ENCODE assay signal across 25 cellular contexts in the genomic region with DNA sequence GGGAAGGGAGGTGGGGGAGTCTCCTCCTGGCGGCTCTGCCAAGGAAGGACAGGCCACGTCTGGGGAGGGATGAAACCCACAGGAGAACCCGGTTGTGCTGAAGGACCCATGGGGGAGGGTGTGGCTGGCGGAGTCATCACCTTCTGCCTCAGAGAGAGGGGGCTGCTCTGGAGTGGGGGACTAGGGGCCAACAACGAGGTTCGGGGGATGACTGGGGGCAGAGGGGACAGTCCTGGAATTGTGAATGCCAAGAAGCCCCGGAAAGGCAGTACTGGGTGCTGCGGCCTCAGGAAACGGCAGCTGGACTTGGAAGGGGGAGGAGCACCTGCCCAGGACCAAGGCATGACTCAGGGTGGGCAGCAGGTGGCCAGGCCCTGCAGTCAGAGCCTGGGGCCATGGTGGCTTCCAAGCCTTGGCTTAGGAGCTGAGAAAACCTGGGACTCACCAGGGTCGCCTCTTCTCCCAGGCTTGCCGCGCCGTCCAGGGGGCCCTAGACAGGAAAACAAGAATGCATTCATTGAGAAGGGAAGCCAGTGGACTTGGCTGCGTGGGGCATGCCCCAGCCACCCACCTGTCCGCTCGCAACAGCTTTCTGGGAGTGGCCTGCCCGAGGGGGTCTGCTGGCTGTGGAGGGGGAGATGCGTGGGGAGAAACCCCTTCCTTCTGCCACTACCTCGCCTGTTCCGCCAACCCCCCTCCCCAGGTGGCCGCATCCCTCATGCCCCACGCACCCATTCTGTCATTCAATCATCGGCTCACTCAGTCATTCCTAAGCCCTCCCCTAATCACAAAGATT.
DNase-seq lines count a peak whose midpoint lies in the region; ATAC-seq and TF ChIP-seq lines count a peak whose summit lies in the region.
"Had no signal": no experiment of that assay in that cellular context is flagged by ENCODE, and none has a peak within 500 bp of the region (broad histone marks: within the 10 kb centered on the region; RNA-seq: fewer than 3 reads in every experiment).

No MANE protein-coding gene starts in this region.

- no peaks in the 10 kb centered on the region; the same call in 1 of the 2 replicates for H3K27me3 Mint-ChIP-seq in H9 (ENCODE audit: low read depth)

- no peak overlapping the region for H3K18ac ChIP-seq in H9 (ENCODE audit: insufficient read length, low read depth, low read length)

- H3K9me3 ChIP-seq in BLaER1 treated with 17β-estradiol and CSF1 and Interleukin-3, amounts not matched to agents 10 nM and 100 nM (replicated peaks in 1 of 11) = peaks cover 0 to 1% (median 0%) of the 10 kb centered on the region in 11 experiments; a peak in 3 of 22 replicates
- H3K9me3 ChIP-seq in H9 (ENCODE audit: control insufficient read depth, low read depth, low read length) (no peaks in the 10 kb centered on the region), right lobe of liver (no peaks in the 10 kb centered on the region), sigmoid colon (no peaks in the 10 kb centered on the region), gastroesophageal sphincter (no peaks in the 10 kb centered on the region)
- H3K9me3 ChIP-seq: body of pancreas, MG63, mucosa of descending colon, neutrophil, prostate gland, SK-N-SH, transverse colon had no signal

- no peak overlapping the region for H2AFZ ChIP-seq in H9 (ENCODE audit: low read length)

- ATAC-seq in right lobe of liver (no peak), gastroesophageal sphincter (no peak)
- ATAC-seq: body of pancreas, mucosa of descending colon had no signal

- no peak overlapping the region for H2BK5ac ChIP-seq in H9 (ENCODE audit: insufficient read length, low read length)

- H3K4ac ChIP-seq in H9 (ENCODE audit: low read depth, low read length) = no peak overlapping the region

- H3K4me1 Mint-ChIP-seq in H9 = peaks cover 11 to 22% of the 10 kb centered on the region in 2 experiments

- no peak overlapping the region for H2BK20ac ChIP-seq in H9 (ENCODE audit: low read depth, low read length, poor library complexity, severe bottlenecking)

- H2BK12ac ChIP-seq in H9 (ENCODE audit: insufficient read length, low read depth, low read length) = no peak overlapping the region

- no peak overlapping the region for H4K91ac ChIP-seq in H9 (ENCODE audit: insufficient read length, low read depth, low read length)

- no peaks in the 10 kb centered on the region for H3K36me3 ChIP-seq in BLaER1 treated with 17β-estradiol and CSF1 and Interleukin-3, amounts not matched to agents 10 nM and 100 nM
- H3K36me3 ChIP-seq in right lobe of liver (no peaks in the 10 kb centered on the region), sigmoid colon (no peaks in the 10 kb centered on the region), gastroesophageal sphincter (no peaks in the 10 kb centered on the region)
- H3K36me3 ChIP-seq: neutrophil, prostate gland, transverse colon had no signal

- H3T11ph ChIP-seq in H9 (ENCODE audit: low read length) = no peak overlapping the region

- no peak for DNase-seq in H9
- DNase-seq in right lobe of liver = peak in 2 of 3 donors; percentile 30 to 37
- DNase-seq in sigmoid colon = peak; percentile 58
- DNase-seq in AG08396 (ENCODE audit: low spot score) = no peak
- no peak for DNase-seq in GDM1 (lab: John Stamatoyannopoulos, UW)
- DNase-seq: activated CD4-positive, alpha-beta T cell treated with anti-CD3 and anti-CD28 coated beads for 4 hours; activated T-cell treated with anti-CD3 and anti-CD28 coated beads, Interleukin-2, amount 50 U/mL, for 24 hours; cerebellar nuclear complex; KBM-7; MG63; mucosa of descending colon; NCI-H1105 treated with DMSO at 0.1 percent for 48 hours; NCI-H2029 treated with DMSO at 0.1 percent for 48 hours; NCI-H2227 treated with DMSO at 0.1 percent for 48 hours; NCI-H69; SK-N-SH; T-helper 2 cell; transverse colon had no signal

- no peak overlapping the region for H4K8ac ChIP-seq in H9 (replicated peaks; ENCODE audit: insufficient read length, low read depth, low read length)

- no peak for TF ChIP-seq POLR2A in right lobe of liver (IDR thresholded peaks at IDR 0.05)
- no peak for TF ChIP-seq POLR2A in sigmoid colon (IDR thresholded peaks at IDR 0.05)
- no peak for TF ChIP-seq POLR2A in gastroesophageal sphincter (IDR thresholded peaks at IDR 0.05)

- H3K27ac ChIP-seq in BLaER1 treated with 17β-estradiol and CSF1 and Interleukin-3, amounts not matched to agents 10 nM and 100 nM = no peak overlapping the region
- no peak overlapping the region for H3K27ac ChIP-seq in H9 (ENCODE audit: insufficient read length, low read depth, low read length)
- H3K27ac ChIP-seq in right lobe of liver = no peak overlapping the region
- no peak overlapping the region for H3K27ac ChIP-seq in sigmoid colon
- H3K27ac ChIP-seq in gastroesophageal sphincter = no peak overlapping the region
- H3K27ac ChIP-seq: body of pancreas, neutrophil, prostate gland, skin epidermis, transverse colon had no signal

- intact Hi-C loops in right lobe of liver (cut with DNase I) (no loop called here), sigmoid colon (cut with DNase I) (no loop called here)

- H3K9ac ChIP-seq in BLaER1 treated with 17β-estradiol and CSF1 and Interleukin-3, amounts not matched to agents 10 nM and 100 nM = no peak overlapping the region
- no peak overlapping the region for H3K9ac ChIP-seq in H9 (ENCODE audit: extremely low read depth, insufficient read length, low read length)
- H3K9ac ChIP-seq: SK-N-SH had no signal

- no peak for TF ChIP-seq EP300 in sigmoid colon (IDR thresholded peaks at IDR 0.05)
- TF ChIP-seq EP300 in gastroesophageal sphincter (IDR thresholded peaks at IDR 0.05) = no peak

- no peak overlapping the region for H3K14ac ChIP-seq in H9 (ENCODE audit: insufficient read depth, low read length)

- no peak overlapping the region for H3K4me3 ChIP-seq in BLaER1 treated with 17β-estradiol and CSF1 and Interleukin-3, amounts not matched to agents 10 nM and 100 nM
- H3K4me3 ChIP-seq in right lobe of liver (no peak overlapping the region), sigmoid colon (no peak overlapping the region), gastroesophageal sphincter (no peak overlapping the region)
- H3K4me3 ChIP-seq: body of pancreas, lung, MG63, mucosa of descending colon, prostate gland, skin epidermis, transverse colon had no signal

- H3K4me1 ChIP-seq in BLaER1 treated with 17β-estradiol and CSF1 and Interleukin-3, amounts not matched to agents 10 nM and 100 nM = peaks cover 7 to 39% (median 30%) of the 10 kb centered on the region in 10 experiments; a peak in 16 of 20 replicates
- H3K4me1 ChIP-seq in H9 (ENCODE audit: insufficient read depth, low read length) (no peaks in the 10 kb centered on the region), right lobe of liver (no peaks in the 10 kb centered on the region), sigmoid colon (peaks cover 0 to 12% (median 10%) of the 10 kb centered on the region in 4 donors), gastroesophageal sphincter (no peaks in the 10 kb centered on the region)
- H3K4me1 ChIP-seq: body of pancreas, prostate gland, transverse colon had no signal

- H3K4me2 ChIP-seq in BLaER1 treated with 17β-estradiol and CSF1 and Interleukin-3, amounts not matched to agents 10 nM and 100 nM = peak overlapping the region in 10 of 11 experiments; percentile 15 to 76 (median 58); a peak in 18 of 22 replicates
- H3K4me2 ChIP-seq in H9 (ENCODE audit: insufficient read depth, insufficient read length, low read length) = no peak overlapping the region
- H3K4me2 ChIP-seq: SK-N-SH had no signal

- H3K23ac ChIP-seq in H9 (ENCODE audit: insufficient read length, low read depth, low read length) = no peak overlapping the region

- WGBS in H9 (ENCODE audit: extremely low coverage, insufficient read length, low lambda C conversion rate) = no CpG with 5 or more reads among the region's 23 CpGs
- no CpG with 5 or more reads among the region's 23 CpGs for WGBS in right lobe of liver (ENCODE audit: insufficient coverage, low coverage, low lambda C conversion rate, missing lambda C conversion rate)
- 79 to 82% methylated on average over 23 of the region's 23 CpGs for WGBS in sigmoid colon, 2 donors
- WGBS in gastroesophageal sphincter (ENCODE audit: low coverage in 1 of 2), 2 donors = 69 to 83% methylated on average over 6 to 12 of the region's 23 CpGs

- H3K27ac Mint-ChIP-seq in H9 = no peak overlapping the region; a peak in 1 of 7 replicates
- H3K27ac Mint-ChIP-seq: activated T-cell treated with anti-CD3 and anti-CD28 coated beads, Interleukin-2, amount 50 U/mL, for 24 hours had no signal

- no peak overlapping the region for H2AK5ac ChIP-seq in H9 (ENCODE audit: insufficient read length, low read length)

- H2BK15ac ChIP-seq in H9 (ENCODE audit: low read depth, low read length) = no peak overlapping the region

- H4K20me1 ChIP-seq in BLaER1 treated with 17β-estradiol and CSF1 and Interleukin-3, amounts not matched to agents 10 nM and 100 nM = no peaks in the 10 kb centered on the region
- H4K20me1 ChIP-seq in H9 (ENCODE audit: control insufficient read depth, insufficient read depth, insufficient read length) = no peaks in the 10 kb centered on the region

- no peaks in the 10 kb centered on the region for H3K9me3 Mint-ChIP-seq in H9
- H3K9me3 Mint-ChIP-seq: activated T-cell treated with anti-CD3 and anti-CD28 coated beads, Interleukin-2, amount 50 U/mL, for 24 hours had no signal

- H3K23me2 ChIP-seq in H9 (ENCODE audit: insufficient read length, low read depth, low read length, poor library complexity, severe bottlenecking) = no peaks in the 10 kb centered on the region

- no peak overlapping the region for H3K4me3 Mint-ChIP-seq in H9
- H3K4me3 Mint-ChIP-seq: activated T-cell treated with anti-CD3 and anti-CD28 coated beads, Interleukin-2, amount 50 U/mL, for 24 hours had no signal

- H3K56ac ChIP-seq in H9 (ENCODE audit: insufficient read length, low read depth, low read length) = no peak overlapping the region

- H3K79me1 ChIP-seq in H9 (ENCODE audit: insufficient read depth, low read depth, low read length, poor library complexity, severe bottlenecking) = no peaks in the 10 kb centered on the region

- H3K27me3 ChIP-seq in BLaER1 treated with 17β-estradiol and CSF1 and Interleukin-3, amounts not matched to agents 10 nM and 100 nM = peaks cover 0 to 17% (median 6%) of the 10 kb centered on the region in 11 experiments; a peak in 10 of 22 replicates
- H3K27me3 ChIP-seq in H9 (ENCODE audit: insufficient read depth, low read length) (no peaks in the 10 kb centered on the region), right lobe of liver (no peaks in the 10 kb centered on the region), sigmoid colon (peaks cover 0 to 6% (median 0%) of the 10 kb centered on the region in 3 donors), gastroesophageal sphincter (no peaks in the 10 kb centered on the region)
- H3K27me3 ChIP-seq: body of pancreas, MG63, neutrophil, transverse colon had no signal

- no peaks in the 10 kb centered on the region for H3K79me2 ChIP-seq in H9 (ENCODE audit: insufficient read depth, low read length)

- H4K5ac ChIP-seq in H9 (ENCODE audit: insufficient read length, low read depth, low read length) = no peak overlapping the region

- no peak overlapping the region for H2BK120ac ChIP-seq in H9 (ENCODE audit: low read depth, low read length, poor library complexity, severe bottlenecking)

- TF ChIP-seq CTCF in H9 (conservative IDR thresholded peaks at IDR 0.05) (0 out of 3 replicates have a peak, but pooled peaks have one; percentile 16), right lobe of liver (IDR thresholded peaks at IDR 0.05) (no peak), sigmoid colon (IDR thresholded peaks at IDR 0.05) (no peak), gastroesophageal sphincter (IDR thresholded peaks at IDR 0.05) (no peak)

- H3K36me3 Mint-ChIP-seq in H9 (ENCODE audit: insufficient read depth in 1 of 3, low read depth in 3 of 3) = no peaks in the 10 kb centered on the region; a peak in 1 of 7 replicates

Comparison
In these comparisons a context has a peak if more than half of its experiments do, and no peak if none do; other contexts are left out.
1. DNase-seq: peak in right lobe of liver (2 of 3) and sigmoid colon (single experiment); none in H9 (single experiment), AG08396 (single experiment) and GDM1 (single experiment).